ENCODE assay signal across 29 cellular contexts in genomic region chr6:69706724-69707123, GRCh38.
"Had no signal": no experiment of that assay in that cellular context is flagged by ENCODE, and none has a peak within 500 bp of the region (broad histone marks: within the 10 kb centered on the region; RNA-seq: fewer than 3 reads in every experiment).

No MANE protein-coding gene starts in this region.

- H3K4me3 Mint-ChIP-seq: naive thymus-derived CD8-positive, alpha-beta T cell; natural killer cell treated with Interleukin-12 subunit alpha and Interleukin-12 subunit beta and Interleukin-15 and Interleukin-18, amount 100 ng/mL, for 72 hours; nephron progenitor cell; neural crest cell; stimulated activated effector memory CD8-positive, alpha-beta T cell treated with anti-CD3 and anti-CD28 coated beads, Interleukin-12 subunit alpha, Interleukin-12 subunit beta, amount 100 ng/mL, for 72 hours; stimulated activated naive CD8-positive, alpha-beta T cell treated with anti-CD3 and anti-CD28 coated beads, Interleukin-15, amount 100 ng/mL, for 72 hours; type B pancreatic cell had no signal

- H3K4me3 ChIP-seq: pancreas, psoas muscle, right lobe of liver, sigmoid colon, suprapubic skin, testis, tibial artery, transverse colon, upper lobe of right lung, uterus had no signal

- H3K9me3 Mint-ChIP-seq: naive thymus-derived CD8-positive, alpha-beta T cell; natural killer cell treated with Interleukin-12 subunit alpha and Interleukin-12 subunit beta and Interleukin-15 and Interleukin-18, amount 100 ng/mL, for 72 hours; nephron progenitor cell; stimulated activated effector memory CD8-positive, alpha-beta T cell treated with anti-CD3 and anti-CD28 coated beads, Interleukin-12 subunit alpha, Interleukin-12 subunit beta, amount 100 ng/mL, for 72 hours; stimulated activated naive CD8-positive, alpha-beta T cell treated with anti-CD3 and anti-CD28 coated beads, Interleukin-15, amount 100 ng/mL, for 72 hours; type B pancreatic cell had no signal

- H3K9me3 ChIP-seq: neutrophil, pancreas, psoas muscle, right lobe of liver, sigmoid colon, suprapubic skin, testis, tibial artery, transverse colon, upper lobe of right lung, uterus had no signal

- DNase-seq: naive thymus-derived CD8-positive, alpha-beta T cell; nephron progenitor cell; nucleus accumbens; pancreas; psoas muscle; right cardiac atrium; right lobe of liver; sigmoid colon; small intestine; stimulated activated CD4-positive, alpha-beta T cell treated with anti-CD3 and anti-CD28 coated beads, Interleukin-15, amount 100 ng/mL, for 24 hours; stimulated activated CD4-positive, alpha-beta T cell treated with anti-CD3 and anti-CD28 coated beads, Interleukin-2, amount 100 ng/mL, for 24 hours; stimulated activated CD4-positive, alpha-beta T cell treated with anti-CD3 and anti-CD28 coated beads, Interleukin-2, amount 100 ng/mL, for 48 hours; stimulated activated CD4-positive, alpha-beta T cell treated with anti-CD3 and anti-CD28 coated beads, Interleukin-4, amount 100 ng/mL, for 24 hours; stimulated activated naive CD4-positive, alpha-beta T cell; stimulated activated naive CD8-positive, alpha-beta T cell treated with anti-CD3 and anti-CD28 coated beads, Interleukin-15, amount 100 ng/mL, for 72 hours; stimulated activated naive CD8-positive, alpha-beta T cell treated with anti-CD3 and anti-CD28 coated beads, Interleukin-15, Interleukin-2, amounts not matched to agents 100 U/mL and 50 U/mL, for 24 hours; substantia nigra; testis; tibial artery; transverse colon; upper lobe of right lung; uterus had no signal

- H3K27me3 Mint-ChIP-seq: naive thymus-derived CD8-positive, alpha-beta T cell; natural killer cell treated with Interleukin-12 subunit alpha and Interleukin-12 subunit beta and Interleukin-15 and Interleukin-18, amount 100 ng/mL, for 72 hours; progenitor cell of endocrine pancreas; stimulated activated naive CD8-positive, alpha-beta T cell treated with anti-CD3 and anti-CD28 coated beads, Interleukin-15, amount 100 ng/mL, for 72 hours; type B pancreatic cell had no signal

- ATAC-seq: naive thymus-derived CD8-positive, alpha-beta T cell; natural killer cell treated with Interleukin-12 subunit alpha and Interleukin-12 subunit beta and Interleukin-15 and Interleukin-18, amount 100 ng/mL, for 72 hours; pancreas; psoas muscle; right cardiac atrium; right lobe of liver; stimulated activated effector memory CD8-positive, alpha-beta T cell treated with anti-CD3 and anti-CD28 coated beads, Interleukin-12 subunit alpha, Interleukin-12 subunit beta, amount 100 ng/mL, for 72 hours; stimulated activated naive CD8-positive, alpha-beta T cell treated with anti-CD3 and anti-CD28 coated beads, Interleukin-15, amount 100 ng/mL, for 72 hours; stimulated activated naive CD8-positive, alpha-beta T cell treated with anti-CD3 and anti-CD28 coated beads, Interleukin-15, Interleukin-2, amounts not matched to agents 100 U/mL and 50 U/mL, for 24 hours; upper lobe of right lung had no signal

- H3K27me3 ChIP-seq: neutrophil, pancreas, right lobe of liver, sigmoid colon, suprapubic skin, testis, tibial artery, transverse colon, upper lobe of right lung, uterus had no signal

- H3K27ac ChIP-seq: neutrophil, pancreas, psoas muscle, right lobe of liver, sigmoid colon, suprapubic skin, testis, tibial artery, transverse colon, upper lobe of right lung, uterus had no signal

- H3K4me1 ChIP-seq: pancreas, psoas muscle, right lobe of liver, suprapubic skin, testis, transverse colon, upper lobe of right lung, uterus had no signal

- H3K4me1 Mint-ChIP-seq: nephron progenitor cell; neural crest cell; stimulated activated effector memory CD8-positive, alpha-beta T cell treated with anti-CD3 and anti-CD28 coated beads, Interleukin-12 subunit alpha, Interleukin-12 subunit beta, amount 100 ng/mL, for 72 hours; stimulated activated naive CD8-positive, alpha-beta T cell treated with anti-CD3 and anti-CD28 coated beads, Interleukin-15, amount 100 ng/mL, for 72 hours had no signal

- H3K27ac Mint-ChIP-seq: naive thymus-derived CD8-positive, alpha-beta T cell; natural killer cell treated with Interleukin-12 subunit alpha and Interleukin-12 subunit beta and Interleukin-15 and Interleukin-18, amount 100 ng/mL, for 72 hours; nephron progenitor cell; progenitor cell of endocrine pancreas; stimulated activated effector memory CD8-positive, alpha-beta T cell treated with anti-CD3 and anti-CD28 coated beads, Interleukin-12 subunit alpha, Interleukin-12 subunit beta, amount 100 ng/mL, for 72 hours; type B pancreatic cell had no signal

- H3K36me3 ChIP-seq: pancreas, uterus had no signal
